Comparison of ENCODE assay signal across 8 cellular contexts in genomic region chr11:559712-560304, GRCh38. TPM values are rescaled to one million over a fixed set of nuclear protein-coding genes. Genes with fewer than 3 reads are reported as not detected.
DNase-seq lines count a peak whose midpoint lies in the region; ATAC-seq and TF ChIP-seq lines count a peak whose summit lies in the region.

No MANE protein-coding gene starts in this region.

- H3K79me2 ChIP-seq in DND-41 (ENCODE audit: insufficient read depth, low read length) (peaks cover 8% of the 10 kb centered on the region), OCI-LY3 (ENCODE audit: low read length) (peaks cover 7% of the 10 kb centered on the region; the same call in 1 of the 2 replicates)

- peaks cover 20% of the 10 kb centered on the region for H3K27me3 Mint-ChIP-seq in endothelial cell (ENCODE audit: unreplicated experiment)
- peaks cover 12% of the 10 kb centered on the region for H3K27me3 Mint-ChIP-seq in osteocyte (ENCODE audit: unreplicated experiment)

- no peaks in the 10 kb centered on the region for H3K9me3 Mint-ChIP-seq in endothelial cell (ENCODE audit: unreplicated experiment)
- no peaks in the 10 kb centered on the region for H3K9me3 Mint-ChIP-seq in osteocyte (ENCODE audit: unreplicated experiment)

- H3K27me3 ChIP-seq in DND-41 (ENCODE audit: insufficient read depth, low read length, poor library complexity) = no peaks in the 10 kb centered on the region
- H3K27me3 ChIP-seq in OCI-LY3 (ENCODE audit: low read depth, low read length) = no peaks in the 10 kb centered on the region
- peaks cover 24% of the 10 kb centered on the region for H3K27me3 ChIP-seq in BE2C

- H3K9ac ChIP-seq in DND-41 (ENCODE audit: low read depth, low read length) = peak overlapping the region; percentile 82
- peak overlapping the region; percentile 88 for H3K9ac ChIP-seq in OCI-LY3 (ENCODE audit: low read length)

- TF ChIP-seq CTCF in DND-41 (IDR thresholded peaks at IDR 0.05; ENCODE audit: borderline replicate concordance, extremely low read depth, low read length, poor library complexity, severe bottlenecking) = no peak
- no peak for TF ChIP-seq CTCF in OCI-LY3 (IDR thresholded peaks at IDR 0.05; ENCODE audit: low read depth, low read length)
- no peak for TF ChIP-seq CTCF in endothelial cell (IDR thresholded peaks at IDR 0.05; ENCODE audit: unreplicated experiment)
- no peak for TF ChIP-seq CTCF in osteocyte (IDR thresholded peaks at IDR 0.05)
- TF ChIP-seq CTCF in BE2C (IDR thresholded peaks at IDR 0.05; ENCODE audit: low read depth, low read length) = no peak

- no peak for DNase-seq in DND-41
- no peak for DNase-seq in endothelial cell (ENCODE audit: low spot score)
- DNase-seq in osteocyte (ENCODE audit: extremely low spot score, unreplicated experiment) = no peak
- no peak for DNase-seq in BE2C

- H4K20me1 ChIP-seq in DND-41 (ENCODE audit: insufficient read depth, low read length) = peaks cover 29% of the 10 kb centered on the region
- H4K20me1 ChIP-seq in OCI-LY3 (ENCODE audit: insufficient read depth, low read length) = peaks cover 10% of the 10 kb centered on the region

- H3K4me2 ChIP-seq in DND-41 (ENCODE audit: insufficient read depth, low read length) (peak overlapping the region; percentile 98), OCI-LY3 (ENCODE audit: low read length) (peak overlapping the region; percentile 93)

- H3K4me3 ChIP-seq in DND-41 (ENCODE audit: low read depth in 1 of 2, low read length in 2 of 2) (peak overlapping the region; percentile 39 to 86; a peak in 3 of 4 replicates), OCI-LY3 (ENCODE audit: low read length) (peak overlapping the region; percentile 90), BE2C (ENCODE audit: low read depth, low read length) (no peak overlapping the region)

- peaks cover 3% of the 10 kb centered on the region for H3K36me3 Mint-ChIP-seq in endothelial cell (ENCODE audit: low read depth, unreplicated experiment)
- peaks cover 1% of the 10 kb centered on the region for H3K36me3 Mint-ChIP-seq in osteocyte (ENCODE audit: unreplicated experiment)

- H3K27ac Mint-ChIP-seq in endothelial cell (ENCODE audit: unreplicated experiment) = peak overlapping the region; percentile 9
- no peak overlapping the region for H3K27ac Mint-ChIP-seq in osteocyte (ENCODE audit: unreplicated experiment)

- ATAC-seq in DND-41 (ENCODE audit: insufficient read depth, low read depth) (no peak), GM18511 (IDR thresholded peaks at IDR 0.05; ENCODE audit: unreplicated experiment) (no peak), HG03520 (IDR thresholded peaks at IDR 0.05; ENCODE audit: unreplicated experiment) (no peak), HG03442 (IDR thresholded peaks at IDR 0.05; ENCODE audit: unreplicated experiment) (no peak)

- peak overlapping the region; percentile 83 for H2AFZ ChIP-seq in DND-41 (ENCODE audit: low read depth, low read length)
- no peak overlapping the region for H2AFZ ChIP-seq in OCI-LY3 (ENCODE audit: low read depth, low read length)

- H3K4me3 Mint-ChIP-seq in endothelial cell (ENCODE audit: unreplicated experiment) (peak overlapping the region; percentile 87), osteocyte (ENCODE audit: unreplicated experiment) (peak overlapping the region; percentile 66)

- H3K4me1 Mint-ChIP-seq in endothelial cell (ENCODE audit: unreplicated experiment) (peaks cover 3% of the 10 kb centered on the region), osteocyte (ENCODE audit: unreplicated experiment) (peaks cover 13% of the 10 kb centered on the region)

- H3K27ac ChIP-seq in DND-41 (ENCODE audit: low read length) (peak overlapping the region; percentile 76; the same call in 1 of the 2 replicates), OCI-LY3 (ENCODE audit: low read length) (peak overlapping the region; percentile 25; the same call in 1 of the 2 replicates)

- H3K36me3 ChIP-seq in DND-41 (ENCODE audit: insufficient read depth, low read length) (peaks cover 19% of the 10 kb centered on the region), OCI-LY3 (replicated peaks; ENCODE audit: low read depth, low read length) (no peaks in the 10 kb centered on the region), BE2C (no peaks in the 10 kb centered on the region)

- H3K4me1 ChIP-seq in DND-41 (ENCODE audit: insufficient read depth, low read length) = peaks cover 37% of the 10 kb centered on the region
- peaks cover 18% of the 10 kb centered on the region for H3K4me1 ChIP-seq in OCI-LY3 (ENCODE audit: low read length)
- H3K4me1 ChIP-seq in BE2C = no peaks in the 10 kb centered on the region

- H3K9me3 ChIP-seq in DND-41 (ENCODE audit: insufficient read depth, low read length, severe bottlenecking) = no peaks in the 10 kb centered on the region
- no peaks in the 10 kb centered on the region for H3K9me3 ChIP-seq in OCI-LY3 (ENCODE audit: insufficient read depth, low read length)
- H3K9me3 ChIP-seq in BE2C = no peaks in the 10 kb centered on the region

RNA-seq across cellular contexts. Expression of gene LMNTD2, which starts 0.7 kb away (rescaled TPM):
- total RNA-seq in endothelial cell (ENCODE audit: unreplicated experiment) (4.2 TPM), osteocyte (6.0 and 6.4 TPM in 2 replicates)
- not detected for polyA plus RNA-seq in BE2C (2012; ENCODE audit: insufficient read depth, insufficient read length, low read depth)

RNA-seq across cellular contexts. Expression of gene RASSF7, which starts 1.0 kb away (rescaled TPM):
- total RNA-seq in endothelial cell (ENCODE audit: unreplicated experiment) = 8.9 TPM
- 8.0 and 9.3 TPM in 2 replicates for total RNA-seq in osteocyte
- polyA plus RNA-seq in BE2C (2012; ENCODE audit: insufficient read depth, insufficient read length, low read depth) = 3.7 TPM

RNA-seq across cellular contexts. Expression of gene PHRF1, which starts 16.5 kb away (rescaled TPM):
- total RNA-seq in endothelial cell (ENCODE audit: unreplicated experiment) (29.5 TPM), osteocyte (31.5 TPM in 2 replicates)
- polyA plus RNA-seq in BE2C (2012; ENCODE audit: insufficient read depth, insufficient read length, low read depth) = 36.2 TPM

RNA-seq across cellular contexts. Expression of gene LRRC56, which starts 22.5 kb away (rescaled TPM):
- total RNA-seq in endothelial cell (ENCODE audit: unreplicated experiment) (2.6 TPM), osteocyte (3.2 and 3.7 TPM in 2 replicates)
- polyA plus RNA-seq in BE2C (2012; ENCODE audit: insufficient read depth, insufficient read length, low read depth) = 0.42 TPM

RNA-seq across cellular contexts. Expression of gene HRAS, which starts 24.4 kb away (rescaled TPM):
- 92.4 TPM for total RNA-seq in endothelial cell (ENCODE audit: unreplicated experiment)
- 68.3 and 69.4 TPM in 2 replicates for total RNA-seq in osteocyte
- polyA plus RNA-seq in BE2C (2012; ENCODE audit: insufficient read depth, insufficient read length, low read depth) = 195 TPM
